Comparison of ENCODE assay signal across 14 cellular contexts in the genomic region with DNA sequence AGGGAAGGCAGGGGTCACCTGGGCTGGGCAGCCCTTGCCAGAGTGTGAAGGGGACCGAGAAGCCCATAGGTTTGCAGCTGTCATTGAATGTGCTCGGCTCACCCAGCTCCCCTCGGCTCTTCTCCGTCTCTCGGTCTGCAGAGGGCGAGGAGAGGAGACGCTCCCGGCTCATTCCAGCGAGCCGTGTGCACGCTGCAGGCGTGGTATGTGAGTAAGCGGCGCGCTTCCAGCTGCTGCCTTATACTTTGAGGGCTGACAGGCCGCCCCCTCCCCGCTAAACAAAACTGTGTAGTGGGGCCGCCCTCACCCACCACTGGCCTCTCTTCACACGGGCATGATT. TPM values are rescaled to one million over a fixed set of nuclear protein-coding genes. Genes with fewer than 3 reads are reported as not detected.
DNase-seq lines count a peak whose midpoint lies in the region; ATAC-seq and TF ChIP-seq lines count a peak whose summit lies in the region.
"Had no signal": no experiment of that assay in that cellular context is flagged by ENCODE, and none has a peak within 500 bp of the region (broad histone marks: within the 10 kb centered on the region; RNA-seq: fewer than 3 reads in every experiment).

No MANE protein-coding gene starts in this region.

- H3K9me1 ChIP-seq in IMR-90 (ENCODE audit: insufficient read depth, low read length), result no peaks in the 10 kb centered on the region

- POLR2A ChIA-PET in IMR-90 (lab: Charles Lee; ENCODE audit: unreplicated experiment), result no interaction called here
- POLR2A ChIA-PET in T-cell (lab: Charles Lee), result no interaction called here

- TF ChIP-seq CTCF in IMR-90 (conservative IDR thresholded peaks at IDR 0.05; ENCODE audit: low read depth, low read length), result no peak
- TF ChIP-seq CTCF in epithelial cell of esophagus (IDR thresholded peaks at IDR 0.05; ENCODE audit: insufficient read depth, low read depth, low read length, missing control alignments), result no peak
- TF ChIP-seq CTCF in nephron (IDR thresholded peaks at IDR 0.05; ENCODE audit: unreplicated experiment in 3 of 3), result no peak
- TF ChIP-seq CTCF in GM13977 (IDR thresholded peaks at IDR 0.05; ENCODE audit: extremely low read depth, insufficient read depth, missing control alignments), result no peak

- ATAC-seq in IMR-90 (ENCODE audit: low read depth) (peak; percentile 75), T-cell (replicated peaks in 1 of 4) (no peak), GM19328 (IDR thresholded peaks at IDR 0.05; ENCODE audit: unreplicated experiment) (no peak)

- intact Hi-C loops in IMR-90 (cut with micrococcal nuclease), result no loop called here

- in situ Hi-C loops in IMR-90 (cut with MboI; ENCODE audit: low sequenced_read_pairs), result no loop called here
- in situ Hi-C loops in GM13977 (cut with MboI; ENCODE audit: low pct_unique_long_range_greater_than_20kb, low sequenced_read_pairs, unreplicated experiment), result no loop called here

- H3K14ac ChIP-seq in IMR-90 (replicated peaks; ENCODE audit: low read depth, low read length), result no peak overlapping the region

- H2BK20ac ChIP-seq in IMR-90 (ENCODE audit: low read depth, low read length), result no peak overlapping the region

- H3K9me3 Mint-ChIP-seq in nephron (peaks cover 19% of the 10 kb centered on the region), T-cell (no peaks in the 10 kb centered on the region)
- H3K9me3 Mint-ChIP-seq: activated CD4-positive, alpha-beta T cell treated with anti-CD3 and anti-CD28 coated beads, Interleukin-2, amount 10 ng/mL, durations not matched to agents 7 days and 5 days; T-helper 1 cell treated with Interleukin-12 subunit alpha and Interleukin-12 subunit beta and Interleukin-4 antibody, amounts not matched to agents 30 μg/mL and 1 μg/mL, for 36 hours had no signal

- dilution Hi-C loops in IMR-90 (cut with HindIII; ENCODE audit: low sequenced_read_pairs, unreplicated experiment), result no loop called here

- DNase-seq in EL (peak; percentile 26), IMR-90 (peak; percentile 14), epithelial cell of esophagus (ENCODE audit: low read depth) (peak; percentile 53), GM13977 (ENCODE audit: low spot score) (no peak), T-cell (no peak)
- no peak for DNase-seq in stimulated activated CD4-positive, alpha-beta T cell treated with anti-CD3 and anti-CD28 coated beads, Interleukin-4, amount 100 ng/mL, for 24 hours
- DNase-seq: activated CD4-positive, alpha-beta T cell treated with anti-CD3 and anti-CD28 coated beads, Interleukin-2, amount 10 ng/mL, durations not matched to agents 7 days and 5 days; CD4-positive, CD25-positive, alpha-beta regulatory T cell; heart right ventricle; Karpas-422; NCI-H1930 had no signal

- H2AK9ac ChIP-seq in IMR-90 (replicated peaks; ENCODE audit: low read depth, low read length, poor library complexity), result no peak overlapping the region

- H3K36me3 Mint-ChIP-seq in nephron (ENCODE audit: low read depth) (peaks cover 4% of the 10 kb centered on the region), T-cell (no peaks in the 10 kb centered on the region)
- H3K36me3 Mint-ChIP-seq: CD4-positive, CD25-positive, alpha-beta regulatory T cell had no signal

- no peak overlapping the region for H4K8ac ChIP-seq in IMR-90 (ENCODE audit: low read depth in 2 of 2, low read length in 2 of 2)

- no peak overlapping the region for H3K23ac ChIP-seq in IMR-90 (ENCODE audit: low read depth, low read length)

- peak overlapping the region; percentile 61 for H2AFZ ChIP-seq in IMR-90 (replicated peaks; ENCODE audit: low read length, poor library complexity)

- peaks cover 4% of the 10 kb centered on the region; the same call in 1 of the 2 replicates for H3K27me3 ChIP-seq in IMR-90 (ENCODE audit: control insufficient read depth, insufficient read depth, low read length)
- H3K27me3 ChIP-seq: heart right ventricle had no signal

- no peak overlapping the region for H4K91ac ChIP-seq in IMR-90 (ENCODE audit: insufficient read depth, low read depth, low read length)

- no peak overlapping the region for H3K4ac ChIP-seq in IMR-90 (ENCODE audit: low read depth, low read length)

- H3K27ac ChIP-seq in IMR-90 (ENCODE audit: insufficient read depth, low read length), result no peak overlapping the region
- H3K27ac ChIP-seq: heart right ventricle had no signal

- peak overlapping the region in 1 of 3 experiments; percentile 9 for H3K27ac Mint-ChIP-seq in nephron
- no peak overlapping the region for H3K27ac Mint-ChIP-seq in T-cell
- H3K27ac Mint-ChIP-seq: activated CD4-positive, alpha-beta T cell treated with anti-CD3 and anti-CD28 coated beads, Interleukin-2, amount 10 ng/mL, durations not matched to agents 7 days and 5 days; T-helper 1 cell treated with Interleukin-12 subunit alpha and Interleukin-12 subunit beta and Interleukin-4 antibody, amounts not matched to agents 30 μg/mL and 1 μg/mL, for 36 hours had no signal

- H4K20me1 ChIP-seq in IMR-90 (ENCODE audit: insufficient read depth, low read length), result no peaks in the 10 kb centered on the region

- H3K4me3 Mint-ChIP-seq in nephron (peak overlapping the region; percentile 2 to 72 (median 68)), T-cell (no peak overlapping the region)
- H3K4me3 Mint-ChIP-seq: activated CD4-positive, alpha-beta T cell treated with anti-CD3 and anti-CD28 coated beads, Interleukin-2, amount 10 ng/mL, durations not matched to agents 7 days and 5 days; T-helper 1 cell treated with Interleukin-12 subunit alpha and Interleukin-12 subunit beta and Interleukin-4 antibody, amounts not matched to agents 30 μg/mL and 1 μg/mL, for 36 hours had no signal

- H3K4me3 ChIP-seq in IMR-90 (ENCODE audit: insufficient read depth, low read depth, low read length), result no peak overlapping the region
- no peak overlapping the region for H3K4me3 ChIP-seq in epithelial cell of esophagus (ENCODE audit: low read length)
- H3K4me3 ChIP-seq: heart right ventricle had no signal

- peaks cover 17% of the 10 kb centered on the region for H3K27me3 Mint-ChIP-seq in nephron (ENCODE audit: low read depth)
- H3K27me3 Mint-ChIP-seq in T-cell, result no peaks in the 10 kb centered on the region
- H3K27me3 Mint-ChIP-seq: CD4-positive, CD25-positive, alpha-beta regulatory T cell had no signal

- H3K4me2 ChIP-seq in IMR-90 (ENCODE audit: low read depth, low read length), result peak overlapping the region; percentile 30

- no peaks in the 10 kb centered on the region for H3K79me1 ChIP-seq in IMR-90 (ENCODE audit: low read depth in 1 of 2, low read length in 2 of 2)

- peaks cover 6% of the 10 kb centered on the region; the same call in 1 of the 2 replicates for H3K4me1 ChIP-seq in IMR-90 (ENCODE audit: control insufficient read depth, insufficient read depth, low read length)

- no peak overlapping the region for H2BK15ac ChIP-seq in IMR-90 (ENCODE audit: low read depth, low read length)

- TF ChIP-seq POLR2A in IMR-90 (IDR thresholded peaks at IDR 0.05; ENCODE audit: low read depth, low read length), result no peak

- no peak overlapping the region for H2AK5ac ChIP-seq in IMR-90 (ENCODE audit: low read depth, low read length)

- H3K9ac ChIP-seq in IMR-90 (ENCODE audit: low read depth, low read length), result no peak overlapping the region

- H2BK120ac ChIP-seq in IMR-90 (ENCODE audit: low read depth, low read length), result no peak overlapping the region

- no peaks in the 10 kb centered on the region for H3K36me3 ChIP-seq in IMR-90 (ENCODE audit: control insufficient read depth, insufficient read depth, low read length)
- H3K36me3 ChIP-seq: heart right ventricle had no signal

- H3K56ac ChIP-seq in IMR-90 (ENCODE audit: extremely low read depth, insufficient read depth, low read length), result no peak overlapping the region

- peaks cover 34% of the 10 kb centered on the region for H3K4me1 Mint-ChIP-seq in nephron
- H3K4me1 Mint-ChIP-seq in T-cell, result peaks cover 15 to 34% (median 21%) of the 10 kb centered on the region in 3 donors

- H3K9me3 ChIP-seq in IMR-90 (ENCODE audit: control insufficient read depth, insufficient read depth, low read length), result no peaks in the 10 kb centered on the region
- H3K9me3 ChIP-seq: heart right ventricle had no signal

- CTCF ChIA-PET in IMR-90 (lab: Yijun Ruan, JAX) (no interaction called here), T-cell (lab: Charles Lee) (no interaction called here)

- 17% methylated on average over 2 of the region's 19 CpGs; no CpG with 5 or more reads in 1 of the 2 experiments for WGBS in IMR-90 (ENCODE audit: extremely low coverage in 2 of 2, insufficient read length in 1 of 2), 2 experiments

- no TSS peak for BruUV-seq in IMR-90 (replicated peaks; lab: Mats Ljungman, UMichigan)

- no peak overlapping the region for H2BK5ac ChIP-seq in IMR-90 (ENCODE audit: low read depth, low read length, poor library complexity, severe bottlenecking)

- no peak overlapping the region for H3K18ac ChIP-seq in IMR-90 (ENCODE audit: low read depth, low read length)

- no peak overlapping the region for H4K5ac ChIP-seq in IMR-90 (ENCODE audit: low read depth, low read length)

- TF ChIP-seq RAD21 in IMR-90 (IDR thresholded peaks at IDR 0.05; ENCODE audit: low read length), result no peak

TF ChIP-seq in IMR-90, 13 proteins besides CTCF, POLR2A, EP300 and RAD21:
- TF ChIP-seq BHLHE40 (IDR thresholded peaks at IDR 0.05; ENCODE audit: low read depth, low read length) (no peak), RCOR1 (IDR thresholded peaks at IDR 0.05; ENCODE audit: insufficient replicate concordance, low read length) (no peak), CHD1 (IDR thresholded peaks at IDR 0.05; ENCODE audit: low read depth, low read length) (no peak), FOS (IDR thresholded peaks at IDR 0.05; ENCODE audit: low read depth, low read length) (no peak), MXI1 (IDR thresholded peaks at IDR 0.05; ENCODE audit: borderline replicate concordance, low read depth, low read length) (no peak), MAZ (IDR thresholded peaks at IDR 0.05; ENCODE audit: borderline replicate concordance, low read depth, low read length) (no peak)
- TF ChIP-seq, protein P1, sequence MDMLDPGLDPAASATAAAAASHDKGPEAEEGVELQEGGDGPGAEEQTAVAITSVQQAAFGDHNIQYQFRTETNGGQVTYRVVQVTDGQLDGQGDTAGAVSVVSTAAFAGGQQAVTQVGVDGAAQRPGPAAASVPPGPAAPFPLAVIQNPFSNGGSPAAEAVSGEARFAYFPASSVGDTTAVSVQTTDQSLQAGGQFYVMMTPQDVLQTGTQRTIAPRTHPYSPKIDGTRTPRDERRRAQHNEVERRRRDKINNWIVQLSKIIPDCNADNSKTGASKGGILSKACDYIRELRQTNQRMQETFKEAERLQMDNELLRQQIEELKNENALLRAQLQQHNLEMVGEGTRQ (IDR thresholded peaks at IDR 0.05; ENCODE audit: low read depth, low read length), result no peak

RNA-seq across cellular contexts. Expression of a gene that starts 23.0 kb away (rescaled TPM):
- total RNA-seq in IMR-90 (2012; rRNA removed), result 0.28 and 0.54 TPM in 2 replicates
- 1.6 and 2.1 TPM in 2 replicates for polyA plus RNA-seq in IMR-90 (2012; rRNA removed)
- polyA plus RNA-seq in IMR-90 (2012; cell fraction: cytosol; rRNA removed), result 1.1 and 1.4 TPM in 2 replicates
- polyA plus RNA-seq in IMR-90 (2012; cell fraction: nucleus; rRNA removed; ENCODE audit: low replicate concordance), result 2.8 and 3.2 TPM in 2 replicates
- total RNA-seq in T-cell, result 10 to 100 TPM in 4 of 5 donors, 1 to 10 TPM in 1; 8.7 to 13.5 (median 12.3) TPM

RNA-seq across cellular contexts. Expression of a gene that starts 53.5 kb away (rescaled TPM):
- total RNA-seq in IMR-90 (2012; rRNA removed), result 15.2 and 25.3 TPM in 2 replicates
- polyA plus RNA-seq in IMR-90 (2012; rRNA removed), result 11.7 and 13.8 TPM in 2 replicates
- 2.4 and 5.4 TPM in 2 replicates for polyA plus RNA-seq in IMR-90 (2012; cell fraction: cytosol; rRNA removed)
- 1.9 and 10.7 TPM in 2 replicates for polyA plus RNA-seq in IMR-90 (2012; cell fraction: nucleus; rRNA removed; ENCODE audit: low replicate concordance)
- 10 to 100 TPM; 10.7 to 21.7 (median 18.7) TPM for total RNA-seq in T-cell

Comparison
In these comparisons a context has a peak if more than half of its experiments do, and no peak if none do; other contexts are left out.
1. DNase-seq: peak in EL (single experiment), IMR-90 (single experiment) and epithelial cell of esophagus (single experiment); none in GM13977 (single experiment), stimulated activated CD4-positive, alpha-beta T cell treated with anti-CD3 and anti-CD28 coated beads, Interleukin-4, amount 100 ng/mL, for 24 hours (single experiment) and T-cell (0 of 34).
2. H3K4me3 Mint-ChIP-seq: peak in nephron (3 of 3); none in T-cell (0 of 3).